In the genomic region with DNA sequence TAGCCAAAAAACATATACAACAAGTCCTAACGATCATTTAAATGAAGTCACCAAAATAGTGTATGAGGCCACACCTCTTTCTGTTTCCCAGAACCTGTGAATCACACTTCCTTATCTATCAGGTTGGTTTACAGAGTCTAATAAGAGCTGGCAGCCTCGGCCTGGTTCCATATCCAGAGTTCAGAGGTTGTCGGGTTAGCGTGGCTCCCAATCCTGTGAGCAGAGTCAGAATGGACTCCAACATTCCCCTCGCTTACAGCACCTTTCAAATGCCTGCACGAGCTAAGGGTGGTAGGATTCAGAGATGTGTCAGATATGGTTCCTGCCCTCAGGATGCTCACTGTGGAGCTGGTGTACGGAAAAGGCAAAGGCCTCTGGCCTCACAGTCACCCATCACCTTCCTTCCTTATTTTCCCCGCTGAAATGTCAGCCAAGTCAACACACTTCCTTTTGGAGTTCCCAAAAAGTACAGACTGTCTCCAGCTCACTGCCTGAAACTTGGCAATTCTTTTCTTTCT, we compare ENCODE assay signal across 9 cellular contexts. TPM values are rescaled to one million over a fixed set of nuclear protein-coding genes. Genes with fewer than 3 reads are reported as not detected.
DNase-seq lines count a peak whose midpoint lies in the region; ATAC-seq and TF ChIP-seq lines count a peak whose summit lies in the region.
"Had no signal": no experiment of that assay in that cellular context is flagged by ENCODE, and none has a peak within 500 bp of the region (broad histone marks: within the 10 kb centered on the region; RNA-seq: fewer than 3 reads in every experiment).

No MANE protein-coding gene starts in this region.

- H3K36me3 ChIP-seq in GM06990 (ENCODE audit: control insufficient read depth, insufficient read depth, low read length) = peaks cover 3% of the 10 kb centered on the region
- H3K36me3 ChIP-seq in mammary epithelial cell (ENCODE audit: insufficient read depth, low read length) = no peaks in the 10 kb centered on the region

- WGBS in mammary epithelial cell (ENCODE audit: low coverage, missing lambda C conversion rate) = 87% methylated on average over 7 of the region's 8 CpGs

- intact Hi-C loops in mammary epithelial cell (cut with micrococcal nuclease) = no loop called here
- intact Hi-C loops in natural killer cell (cut with micrococcal nuclease) = loop anchor here (10.0 kb wide), 2 partner anchors 113 to 277 kb away; partner anchors contain the start of gene RBM17

- no peaks in the 10 kb centered on the region for H3K27me3 Mint-ChIP-seq in natural killer cell (ENCODE audit: low read depth in 2 of 2)

- CTCF ChIA-PET in mammary epithelial cell (lab: Charles Lee; ENCODE audit: low non-redundant PET) = interaction anchor here (0.7 kb wide), 1 partner anchor 435 kb away, joined by 5 read pairs; no protein-coding TSS in a partner anchor

- no peak for ATAC-seq in natural killer cell
- ATAC-seq in GM21367 (IDR thresholded peaks at IDR 0.05; ENCODE audit: unreplicated experiment) = no peak
- ATAC-seq in HG03565 (IDR thresholded peaks at IDR 0.05; ENCODE audit: unreplicated experiment) = no peak

- peaks cover 4% of the 10 kb centered on the region for H3K4me1 ChIP-seq in mammary epithelial cell (ENCODE audit: insufficient read depth, low read length)

- dilution Hi-C loops in mammary epithelial cell (cut with HindIII; ENCODE audit: low sequenced_read_pairs) = no loop called here

- no peak overlapping the region for H3K4me3 Mint-ChIP-seq in natural killer cell

- H3K36me3 Mint-ChIP-seq in natural killer cell = no peaks in the 10 kb centered on the region

- H3K9ac ChIP-seq in mammary epithelial cell (ENCODE audit: insufficient read depth, low read length) = no peak overlapping the region

- DNase-seq in GM06990 (ENCODE audit: extremely low read depth, insufficient read length) (peak; percentile 32), NB4 (ENCODE audit: low read depth) (peak; percentile 18), mammary epithelial cell (no peak), natural killer cell (no peak), SIG-M5 treated with dmso at 0.1 percent for 504 hours (lab: John Stamatoyannopoulos, UW; ENCODE audit: unreplicated experiment) (no peak), activated gamma-delta T cell (lab: John Stamatoyannopoulos, UW) (no peak)
- DNase-seq: NCI-H2227 treated with DMSO at 0.1 percent for 48 hours had no signal

- no TSS peak for BruUV-seq in mammary epithelial cell (replicated peaks; lab: Mats Ljungman, UMichigan)

- in situ Hi-C loops in mammary epithelial cell (cut with MboI; ENCODE audit: low sequenced_read_pairs in 2 of 2) = no loop called here

- H2AFZ ChIP-seq in mammary epithelial cell (ENCODE audit: low read depth, low read length) = peak overlapping the region; percentile 52

- no peaks in the 10 kb centered on the region for H3K9me3 ChIP-seq in mammary epithelial cell (replicated peaks; ENCODE audit: insufficient read depth, low read length)

- no peak for TF ChIP-seq POLR2A in NB4 (IDR thresholded peaks at IDR 0.05; ENCODE audit: extremely low read depth, insufficient read length)

- H3K79me2 ChIP-seq in mammary epithelial cell (ENCODE audit: insufficient read depth, low read length) = no peaks in the 10 kb centered on the region

- H3K4me3 ChIP-seq in GM06990 (replicated peaks; ENCODE audit: low read depth, low read length) = no peak overlapping the region; the same call in 1 of the 2 replicates
- H3K4me3 ChIP-seq in NB4 (ENCODE audit: low read depth, low read length) = no peak overlapping the region
- no peak overlapping the region for H3K4me3 ChIP-seq in mammary epithelial cell (replicated peaks in 1 of 3; ENCODE audit: insufficient read depth in 1 of 3, low read depth in 2 of 3, low read length in 3 of 3)

- H3K27me3 ChIP-seq in GM06990 (replicated peaks; ENCODE audit: control insufficient read depth, insufficient read depth, low read length) (no peaks in the 10 kb centered on the region), mammary epithelial cell (ENCODE audit: insufficient read depth, low read length) (no peaks in the 10 kb centered on the region)

- no peaks in the 10 kb centered on the region for H4K20me1 ChIP-seq in mammary epithelial cell (ENCODE audit: insufficient read depth, low read length)

- H3K4me2 ChIP-seq in mammary epithelial cell (ENCODE audit: insufficient read depth, low read depth, low read length) = no peak overlapping the region

- H3K27ac ChIP-seq in mammary epithelial cell (ENCODE audit: insufficient read depth, low read depth, low read length) = no peak overlapping the region

- H3K27ac Mint-ChIP-seq in natural killer cell = peak overlapping the region; percentile 19 to 45

- peaks cover 28 to 30% of the 10 kb centered on the region in 2 donors for H3K4me1 Mint-ChIP-seq in natural killer cell

- TF ChIP-seq CTCF in GM06990 (IDR thresholded peaks at IDR 0.05; ENCODE audit: insufficient read depth, low read length, poor library complexity, severe bottlenecking) (no peak), NB4 (IDR thresholded peaks at IDR 0.05; ENCODE audit: low read depth, low read length) (no peak), mammary epithelial cell (conservative IDR thresholded peaks at IDR 0.05 in 1 of 2, IDR thresholded peaks at IDR 0.05 in 1 of 2; ENCODE audit: extremely low read depth in 1 of 2, insufficient read depth in 1 of 2, low read depth in 1 of 2, low read length in 2 of 2) (no peak), natural killer cell (IDR thresholded peaks at IDR 0.05) (no peak)

- H3K9me3 Mint-ChIP-seq in natural killer cell = no peaks in the 10 kb centered on the region

RNA-seq across cellular contexts. Expression of gene IL15RA, which starts 6.0 kb away (rescaled TPM):
- total RNA-seq in mammary epithelial cell (1 to 10 TPM; 1.8 to 2.2 TPM), natural killer cell (10 to 100 TPM; 10.7 to 11.8 (median 11.3) TPM)
- 2.6 TPM for polyA plus RNA-seq in mammary epithelial cell
- polyA minus RNA-seq in mammary epithelial cell = 1.3 TPM

Comparison
In these comparisons a context has a peak if more than half of its experiments do, and no peak if none do; other contexts are left out.
1. DNase-seq: peak in GM06990 (single experiment) and NB4 (single experiment); none in mammary epithelial cell (single experiment), natural killer cell (single experiment), SIG-M5 treated with dmso at 0.1 percent for 504 hours (single experiment) and activated gamma-delta T cell (single experiment).